26 cellular contexts compared by ENCODE assay signal in the genomic region with DNA sequence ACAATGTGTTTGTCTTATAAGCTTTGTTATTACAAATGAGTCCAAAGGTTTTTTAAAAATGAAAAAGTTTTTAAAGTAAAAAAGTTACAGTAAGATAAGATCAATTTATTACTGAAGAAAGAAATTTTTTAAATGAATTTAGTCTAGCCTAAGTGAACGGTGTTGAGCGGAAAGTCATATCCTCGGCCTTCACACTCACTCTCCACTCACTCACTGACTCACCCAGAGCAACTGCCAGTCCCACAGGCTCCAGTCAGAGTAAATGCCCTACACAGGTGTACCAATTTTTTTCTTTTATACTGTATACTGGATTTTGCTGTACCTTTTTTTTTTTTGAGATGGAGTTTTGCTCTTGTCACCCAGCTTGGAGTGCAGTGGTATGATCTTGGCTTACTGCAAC.
"Had no signal": no experiment of that assay in that cellular context is flagged by ENCODE, and none has a peak within 500 bp of the region (broad histone marks: within the 10 kb centered on the region; RNA-seq: fewer than 3 reads in every experiment).

No MANE protein-coding gene starts in this region.

- ATAC-seq: left colon; left lung; lower lobe of right lung; naive thymus-derived CD8-positive, alpha-beta T cell; pancreas; right cardiac atrium; sciatic nerve; stimulated activated effector memory CD8-positive, alpha-beta T cell treated with anti-CD3 and anti-CD28 coated beads, Interleukin-12 subunit alpha, Interleukin-12 subunit beta, amount 100 ng/mL, for 72 hours; upper lobe of right lung had no signal

- H3K27ac ChIP-seq: left lung, lower lobe of right lung, pancreas, prostate gland, skin epidermis, spleen, suprapubic skin, thoracic aorta, tibial artery, upper lobe of right lung had no signal

- H3K36me3 ChIP-seq: left lung, lower lobe of right lung, pancreas, prostate gland, spleen, suprapubic skin, thoracic aorta, tibial artery, upper lobe of right lung had no signal

- H3K4me1 ChIP-seq: left lung, lower lobe of right lung, pancreas, prostate gland, spleen, suprapubic skin, tibial artery, upper lobe of right lung had no signal

- H3K4me3 ChIP-seq: left lung, lower lobe of right lung, pancreas, prostate gland, skin epidermis, spleen, suprapubic skin, thoracic aorta, tibial artery, upper lobe of right lung had no signal

- FAIRE-seq: islet of Langerhans, kidney, pancreas, urothelium cell line had no signal

- DNase-seq: hypothalamus; immature natural killer cell; kidney; left colon; left lung; lower lobe of right lung; mammary epithelial cell; mesenchymal stem cell; naive thymus-derived CD8-positive, alpha-beta T cell; nucleus accumbens; pancreas; retina; right cardiac atrium; spleen; stimulated activated CD4-positive, alpha-beta T cell treated with anti-CD3 and anti-CD28 coated beads, Interleukin-4, amount 100 ng/mL, for 24 hours; stimulated activated naive CD4-positive, alpha-beta T cell; tibial artery; upper lobe of right lung had no signal

- H3K27me3 ChIP-seq: left lung, pancreas, spleen, suprapubic skin, tibial artery, upper lobe of right lung had no signal

- H3K9me3 ChIP-seq: lower lobe of right lung, pancreas, prostate gland, suprapubic skin, thoracic aorta, tibial artery, upper lobe of right lung had no signal
